9 cellular contexts compared by ENCODE assay signal in the genomic region with DNA sequence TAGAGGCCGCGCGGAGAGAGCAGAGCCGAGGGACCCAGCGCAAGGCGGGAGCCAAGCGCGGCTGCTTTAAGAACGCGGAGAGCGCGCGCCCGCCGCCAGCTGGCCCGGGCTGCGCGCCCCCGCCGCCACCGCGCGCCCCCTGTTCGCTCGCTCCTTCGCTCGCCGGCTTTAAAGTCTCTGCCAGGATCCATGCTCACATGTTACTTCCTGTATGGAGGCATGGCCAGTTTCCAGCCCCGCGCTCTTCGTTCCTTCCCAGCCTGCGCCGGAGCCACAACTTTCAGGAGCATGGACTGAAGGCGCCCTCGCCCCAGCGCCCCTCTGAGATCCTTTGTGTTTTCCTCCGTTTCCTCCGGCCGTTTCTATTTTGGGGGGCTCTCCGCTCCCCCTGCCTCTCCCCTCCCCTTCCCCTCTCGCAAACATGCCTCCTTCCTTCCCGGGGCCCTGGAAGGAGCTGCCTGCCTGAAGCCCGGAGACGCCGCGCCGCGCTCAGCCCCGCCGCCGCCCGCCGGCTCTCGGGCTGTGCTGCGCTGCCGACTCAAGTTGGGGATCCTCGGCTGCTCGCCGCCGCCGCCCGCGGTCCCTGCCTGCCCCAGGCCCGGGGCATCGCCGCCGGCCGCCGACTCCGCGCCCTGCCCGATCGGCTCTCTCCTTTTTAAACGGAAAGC. TPM values are rescaled to one million over a fixed set of nuclear protein-coding genes. Genes with fewer than 3 reads are reported as not detected.
DNase-seq lines count a peak whose midpoint lies in the region; ATAC-seq and TF ChIP-seq lines count a peak whose summit lies in the region.
"Had no signal": no experiment of that assay in that cellular context is flagged by ENCODE, and none has a peak within 500 bp of the region (broad histone marks: within the 10 kb centered on the region; RNA-seq: fewer than 3 reads in every experiment).

A gene (plus strand): TSS at position 198 of the 668 bp plus-strand sequence. CDS start 717 bp downstream, outside the sequence.

- peak within 1 kb of the TSS; percentile 25 for H3K4me3 Mint-ChIP-seq in CD4-positive, alpha-beta T cell
- H3K4me3 Mint-ChIP-seq in MCF 10A (ENCODE audit: unreplicated experiment): peak within 1 kb of the TSS; percentile 91

- POLR2A ChIA-PET in CD4-positive, alpha-beta T cell (lab: Charles Lee): no interaction called here
- POLR2A ChIA-PET in MCF 10A (lab: Yijun Ruan, JAX): interaction anchor here (0.6 to 6.1 kb wide), 31 partner anchors 11 to 1699 kb away, joined by 3 to 76 read pairs (median 4); no protein-coding TSS in a partner anchor

- H3K36me3 Mint-ChIP-seq in CD4-positive, alpha-beta T cell (ENCODE audit: low read depth): no peaks in the 10 kb centered on the region
- H3K36me3 Mint-ChIP-seq in MCF 10A (ENCODE audit: insufficient read depth, unreplicated experiment): peaks cover 5% of the 10 kb centered on the region

- ATAC-seq in CD4-positive, alpha-beta T cell (ENCODE audit: poor library complexity): no peak
- no peak for ATAC-seq in GM19328 (IDR thresholded peaks at IDR 0.05; ENCODE audit: unreplicated experiment)

- H3K27me3 ChIP-seq in CD4-positive, alpha-beta T cell (ENCODE audit: control insufficient read depth, insufficient read depth, low read length): peaks cover 77% of the 10 kb centered on the region
- H3K27me3 ChIP-seq in iPS-18a (ENCODE audit: control insufficient read depth, insufficient read depth, low read length): peaks cover 4% of the 10 kb centered on the region

- peaks cover 8% of the 10 kb centered on the region for H3K36me3 ChIP-seq in iPS-18a (ENCODE audit: control insufficient read depth, low read depth, low read length)

- no peak for DNase-seq in CD4-positive, alpha-beta T cell
- peak; percentile 88 for DNase-seq in HS-27A (ENCODE audit: low read depth)
- peak; percentile 87 for DNase-seq in OCI-M1 (lab: John Stamatoyannopoulos, UW)
- peak; percentile 94 for DNase-seq in MCF 10A (ENCODE audit: unreplicated experiment)
- peak; percentile 97 for DNase-seq in retina

- H3K27ac Mint-ChIP-seq in CD4-positive, alpha-beta T cell: no peak within 1 kb of the TSS
- peak within 1 kb of the TSS; percentile 94 for H3K27ac Mint-ChIP-seq in MCF 10A (ENCODE audit: low read depth, unreplicated experiment)

- no peaks in the 10 kb centered on the region for H3K9me3 Mint-ChIP-seq in CD4-positive, alpha-beta T cell
- H3K9me3 Mint-ChIP-seq in MCF 10A (ENCODE audit: unreplicated experiment): no peaks in the 10 kb centered on the region

- H3K4me1 Mint-ChIP-seq in CD4-positive, alpha-beta T cell (ENCODE audit: low read depth): peaks cover 4% of the 10 kb centered on the region
- peaks cover 19% of the 10 kb centered on the region for H3K4me1 Mint-ChIP-seq in MCF 10A (ENCODE audit: insufficient read depth, unreplicated experiment)

- peaks cover 75% of the 10 kb centered on the region for H3K27me3 Mint-ChIP-seq in CD4-positive, alpha-beta T cell
- no peaks in the 10 kb centered on the region for H3K27me3 Mint-ChIP-seq in MCF 10A (ENCODE audit: insufficient read depth, unreplicated experiment)

- TF ChIP-seq POLR2A in GM19099 (IDR thresholded peaks at IDR 0.05; ENCODE audit: extremely low read depth, insufficient read length, low read depth): peak; percentile 57

- intact Hi-C loops in CD4-positive, alpha-beta T cell (cut with DNase I, micrococcal nuclease): no loop called here
- intact Hi-C loops in MCF 10A (cut with micrococcal nuclease): loop anchor here (1.0 to 10.0 kb wide), 7 partner anchors 126 to 627 kb away; no protein-coding TSS in a partner anchor

- no peak within 1 kb of the TSS for H3K27ac ChIP-seq in CD4-positive, alpha-beta T cell (ENCODE audit: low read depth, low read length)
- peak within 1 kb of the TSS; percentile 93 for H3K27ac ChIP-seq in iPS-18a (ENCODE audit: low read length)

- CTCF ChIA-PET in CD4-positive, alpha-beta T cell (lab: Charles Lee): no interaction called here
- CTCF ChIA-PET in MCF 10A (lab: Yijun Ruan, JAX): interaction anchor here (0.6 to 1.0 kb wide), 8 partner anchors 36 to 1678 kb away, joined by 3 to 6 read pairs (median 3); no protein-coding TSS in a partner anchor

- peak within 1 kb of the TSS; percentile 96 for H3K9ac ChIP-seq in iPS-18a (ENCODE audit: low read length)

- H3K9me3 ChIP-seq in CD4-positive, alpha-beta T cell (ENCODE audit: control insufficient read depth, low read length): no peaks in the 10 kb centered on the region
- H3K9me3 ChIP-seq in iPS-18a (ENCODE audit: control insufficient read depth, low read depth, low read length): no peaks in the 10 kb centered on the region

- peak within 1 kb of the TSS; percentile 87 for H3K4me3 ChIP-seq in iPS-18a (ENCODE audit: low read length)

- TSS peak; percentile 69 for BruUV-seq in MCF 10A (replicated peaks; lab: Mats Ljungman, UMichigan)

- peaks cover 13% of the 10 kb centered on the region for H3K4me1 ChIP-seq in iPS-18a (ENCODE audit: control insufficient read depth, low read depth, low read length)

- no peak for TF ChIP-seq CTCF in CD4-positive, alpha-beta T cell (IDR thresholded peaks at IDR 0.05)
- no peak for TF ChIP-seq CTCF in MCF 10A (IDR thresholded peaks at IDR 0.05; ENCODE audit: unreplicated experiment)

RNA-seq across cellular contexts. Expression of the gene that starts here (rescaled TPM):
- total RNA-seq in CD4-positive, alpha-beta T cell: under 1 TPM; 0.03 to 0.05 TPM
- total RNA-seq in MCF 10A (2022): 47.9 and 54.5 TPM in 2 replicates
- total RNA-seq: activated CD8-positive, alpha-beta memory T cell treated with anti-CD3 and anti-CD28 coated beads for 36 hours had no signal

Comparison
In these comparisons a context has a peak if more than half of its experiments do, and no peak if none do; other contexts are left out.
1. RNA of the gene that starts here (total RNA-seq): 47.9 to 54.5 TPM in MCF 10A; 0.03 to 0.05 TPM in CD4-positive, alpha-beta T cell; every median in the first group is over 10 times any median in the second.
2. DNase-seq: peak in HS-27A (single experiment), OCI-M1 (single experiment), MCF 10A (single experiment) and retina (single experiment); none in CD4-positive, alpha-beta T cell (0 of 10).